ENCODE assay signal across 1 cellular context in genomic region chr1:192629602-192630001, GRCh38.
TF ChIP-seq lines count a peak whose summit lies in the region.

No MANE protein-coding gene starts in this region.

TF ChIP-seq in SK-N-SH treated with all-trans-retinoic acid at 6 μM for 48 hours, 23 proteins besides CTCF, POLR2A, EP300 and RAD21 (continued from another document):
- TF ChIP-seq POU6F1 (CRISPR knock-in tag; IDR thresholded peaks at IDR 0.05; ENCODE audit: borderline replicate concordance, low read depth): no peak
TF ChIP-seq in SK-N-SH treated with all-trans-retinoic acid at 6 μM for 48 hours: peak in this region for 0.
